ENCODE assay signal across 8 cellular contexts in genomic region chrX:16892504-16893362, GRCh38. TPM values are rescaled to one million over a fixed set of nuclear protein-coding genes. Genes with fewer than 3 reads are reported as not detected.
DNase-seq lines count a peak whose midpoint lies in the region; ATAC-seq, FAIRE-seq and TF ChIP-seq lines count a peak whose summit lies in the region.

No MANE protein-coding gene starts in this region.

- H3K79me2 ChIP-seq in HepG2 (ENCODE audit: insufficient read depth, low read length), result no peaks in the 10 kb centered on the region

- no peaks in the 10 kb centered on the region for H3K9me3 ChIP-seq in HepG2 (ENCODE audit: low read length)

- TF ChIP-seq EP300 in HepG2 (IDR thresholded peaks at IDR 0.05; ENCODE audit: low read depth in 2 of 2, low read length in 2 of 2) (no peak), HepG2 (CRISPR knock-in tag; IDR thresholded peaks at IDR 0.05; ENCODE audit: borderline replicate concordance) (no peak)

- ATAC-seq in GM18861 (IDR thresholded peaks at IDR 0.05; ENCODE audit: unreplicated experiment), result peak; percentile 72
- peak; percentile 83 for ATAC-seq in HG03354 (IDR thresholded peaks at IDR 0.05; ENCODE audit: poor library complexity, severe bottlenecking, unreplicated experiment)
- ATAC-seq in HepG2, result peak; percentile 74

- peak; percentile 77 for DNase-seq in ACHN
- DNase-seq in NCI-H510A treated with DMSO at 0.1 percent for 48 hours (lab: John Stamatoyannopoulos, UW), result peak; percentile 88
- peak; percentile 16 for DNase-seq in activated CD4-positive, CD25-positive, alpha-beta regulatory T cell treated with anti-CD3 and anti-CD28 coated beads, Interleukin-2, amount 50 U/mL, for 16 hours (ENCODE audit: low read depth, low spot score)
- DNase-seq in coronary artery (ENCODE audit: low spot score), result no peak
- DNase-seq in HepG2 (ENCODE audit: low spot score), result peak; percentile 50
- peak; percentile 28 for DNase-seq in stimulated activated CD8-positive, alpha-beta memory T cell treated with anti-CD3 and anti-CD28 coated beads, Interleukin-4, amount 100 ng/mL, for 24 hours (ENCODE audit: low read depth)

- no peak overlapping the region for H3K9ac ChIP-seq in HepG2 (ENCODE audit: insufficient read depth, low read depth, low read length)

- H2AFZ ChIP-seq in HepG2 (ENCODE audit: low read length), result no peak overlapping the region

- no peak for TF ChIP-seq RAD21 in HepG2 (CRISPR knock-in tag; IDR thresholded peaks at IDR 0.05)

- TF ChIP-seq POLR2A in HepG2 (IDR thresholded peaks at IDR 0.05; ENCODE audit: insufficient read depth in 1 of 2, low read depth in 2 of 2, low read length in 2 of 2), result no peak

- no TSS peak for BruUV-seq in HepG2 (replicated peaks; lab: Mats Ljungman, UMichigan)

- intact Hi-C loops in HepG2 (cut with micrococcal nuclease; ENCODE audit: unreplicated experiment), result loop anchor here (2.0 kb wide), 1 partner anchor 66 kb away; no protein-coding TSS in a partner anchor

- H3K36me3 ChIP-seq in HepG2 (replicated peaks in 1 of 2; ENCODE audit: control insufficient read depth in 1 of 2, insufficient read depth in 2 of 2, low read length in 2 of 2), result no peaks in the 10 kb centered on the region

- WGBS in HepG2 (ENCODE audit: low lambda C conversion rate), result 12% methylated on average over 7 of the region's 9 CpGs

- peak overlapping the region; percentile 36; the same call in 1 of the 2 replicates for H3K4me2 ChIP-seq in HepG2 (ENCODE audit: low read depth, low read length)

- no peak overlapping the region for H3K4me3 ChIP-seq in coronary artery
- no peak overlapping the region for H3K4me3 ChIP-seq in HepG2 (replicated peaks in 1 of 3; ENCODE audit: insufficient read depth in 1 of 3, low read depth in 2 of 3, low read length in 3 of 3)

- CTCF ChIA-PET in HepG2 (lab: Yijun Ruan, JAX; ENCODE audit: low intra/inter-chr PET ratio, low total read pairs), result no interaction called here

- POLR2A ChIA-PET in HepG2 (lab: Yijun Ruan, JAX), result no interaction called here

- FAIRE-seq in HepG2 (lab: Jason Lieb, UNC), result peak; percentile 85

- H3K4me1 ChIP-seq in HepG2 (ENCODE audit: insufficient read depth, low read length), result no peaks in the 10 kb centered on the region

- no peaks in the 10 kb centered on the region for H4K20me1 ChIP-seq in HepG2 (ENCODE audit: insufficient read depth, low read length)

- in situ Hi-C loops in ACHN (cut with HindIII; ENCODE audit: low pct_ligation_motif_present, low pct_unique_long_range_greater_than_20kb, low sequenced_read_pairs), result no loop called here
- in situ Hi-C loops in HepG2 (cut with HindIII; ENCODE audit: extremely low pct_ligation_motif_present, low pct_unique_long_range_greater_than_20kb), result no loop called here

- H3K27me3 ChIP-seq in HepG2 (ENCODE audit: control insufficient read depth in 1 of 2, insufficient read depth in 2 of 2, low read length in 2 of 2), result no peaks in the 10 kb centered on the region

- no peak overlapping the region for H3K27ac ChIP-seq in coronary artery
- H3K27ac ChIP-seq in HepG2 (ENCODE audit: extremely low read length, insufficient read depth, low read length), result no peak overlapping the region

- TF ChIP-seq CTCF in coronary artery (IDR thresholded peaks at IDR 0.05) (peak; percentile 78), HepG2 (CRISPR knock-in tag; IDR thresholded peaks at IDR 0.05) (peak; percentile 74)

TF ChIP-seq in HepG2, 621 proteins besides CTCF, POLR2A, EP300 and RAD21:
- TF ChIP-seq NKX3-1 (CRISPR knock-in tag; IDR thresholded peaks at IDR 0.05) (no peak), LCORL (IDR thresholded peaks at IDR 0.05) (no peak), LCORL (CRISPR knock-in tag; IDR thresholded peaks at IDR 0.05) (no peak), SMC3 (IDR thresholded peaks at IDR 0.05; ENCODE audit: low read length) (peak; percentile 15; the same call in 1 of the 2 replicates), STAG1 (CRISPR knock-in tag; IDR thresholded peaks at IDR 0.05) (0 out of 2 replicates have a peak, but pooled peaks have one; percentile 35), TFAP4 (IDR thresholded peaks at IDR 0.05; ENCODE audit: borderline replicate concordance, low read depth) (peak; percentile 40; the same call in 1 of the 2 replicates), ZNF333 (CRISPR knock-in tag; IDR thresholded peaks at IDR 0.05; ENCODE audit: borderline replicate concordance) (no peak)

RNA-seq across cellular contexts. Expression of gene RBBP7, which starts 22.6 kb away (rescaled TPM):
- total RNA-seq in HepG2 (2016; rRNA removed; fragmentation: Illumina TruSeq; extraction: Trizol), result 145 and 193 TPM in 2 replicates
- 57.4 and 66.6 TPM in 2 replicates for total RNA-seq in HepG2 (2016; cell fraction: cytosol; rRNA removed; fragmentation: Illumina TruSeq; extraction: Trizol; ENCODE audit: low read depth)
- 156 and 189 TPM in 2 replicates for total RNA-seq in HepG2 (2016; cell fraction: insoluble cytoplasmic fraction; rRNA removed; fragmentation: Illumina TruSeq; extraction: Trizol)
- total RNA-seq in HepG2 (2016; cell fraction: membrane; rRNA removed; fragmentation: Illumina TruSeq; extraction: Trizol), result 80.3 and 86.8 TPM in 2 replicates
- total RNA-seq in HepG2 (2016; cell fraction: nucleus; rRNA removed; fragmentation: Illumina TruSeq; extraction: Trizol), result 80.6 and 89.8 TPM in 2 replicates
- 80.1 and 89.5 TPM in 2 replicates for polyA plus RNA-seq in HepG2 (2011; rRNA removed)
- 53.0 and 73.9 TPM in 2 replicates for polyA plus RNA-seq in HepG2 (2011; cell fraction: cytosol; rRNA removed)
- 52.9 and 88.1 TPM in 2 replicates for polyA plus RNA-seq in HepG2 (2011; cell fraction: nucleus; rRNA removed)
- polyA plus RNA-seq in HepG2 (2012), result 92.8 and 105 TPM in 2 replicates
- 39.1 and 41.4 TPM in 2 replicates for polyA plus RNA-seq in HepG2 (2016; cell fraction: cytosol; fragmentation: Illumina TruSeq; extraction: Trizol; ENCODE audit: low read depth)
- 192 and 194 TPM in 2 replicates for polyA plus RNA-seq in HepG2 (2016; cell fraction: insoluble cytoplasmic fraction; fragmentation: Illumina TruSeq; extraction: Trizol; ENCODE audit: low read depth)
- 60.3 and 64.4 TPM in 2 replicates for polyA plus RNA-seq in HepG2 (2016; cell fraction: membrane; fragmentation: Illumina TruSeq; extraction: Trizol; ENCODE audit: low read depth)
- polyA plus RNA-seq in HepG2 (2016; cell fraction: nucleus; fragmentation: Illumina TruSeq; extraction: Trizol; ENCODE audit: insufficient read depth, low read depth), result 149 and 156 TPM in 2 replicates
- polyA minus RNA-seq in HepG2 (2011; rRNA and poly(A)+ RNA removed; ENCODE audit: low replicate concordance), result 67.0 and 365 TPM in 2 replicates
- polyA minus RNA-seq in HepG2 (2011; cell fraction: cytosol; rRNA and poly(A)+ RNA removed), result 38.9 and 41.2 TPM in 2 replicates
- polyA minus RNA-seq in HepG2 (2011; cell fraction: nucleus; rRNA and poly(A)+ RNA removed), result 47.3 and 54.2 TPM in 2 replicates

RNA-seq across cellular contexts. Expression of gene REPS2, which starts 53.7 kb away (rescaled TPM):
- 0.58 and 0.84 TPM in 2 replicates for total RNA-seq in HepG2 (2016; rRNA removed; fragmentation: Illumina TruSeq; extraction: Trizol)
- 0.79 and 1.2 TPM in 2 replicates for total RNA-seq in HepG2 (2016; cell fraction: cytosol; rRNA removed; fragmentation: Illumina TruSeq; extraction: Trizol; ENCODE audit: low read depth)
- total RNA-seq in HepG2 (2016; cell fraction: insoluble cytoplasmic fraction; rRNA removed; fragmentation: Illumina TruSeq; extraction: Trizol), result 0.43 and 0.73 TPM in 2 replicates
- total RNA-seq in HepG2 (2016; cell fraction: membrane; rRNA removed; fragmentation: Illumina TruSeq; extraction: Trizol), result 0.34 and 0.41 TPM in 2 replicates
- 0.44 and 0.47 TPM in 2 replicates for total RNA-seq in HepG2 (2016; cell fraction: nucleus; rRNA removed; fragmentation: Illumina TruSeq; extraction: Trizol)
- polyA plus RNA-seq in HepG2 (2011; rRNA removed), result 0.05 and 0.09 TPM in 2 replicates
- 0.04 and 0.13 TPM in 2 replicates for polyA plus RNA-seq in HepG2 (2011; cell fraction: cytosol; rRNA removed)
- 0.05 and 0.09 TPM in 2 replicates for polyA plus RNA-seq in HepG2 (2011; cell fraction: nucleus; rRNA removed)
- 0.23 and 1.3 TPM in 2 replicates for polyA plus RNA-seq in HepG2 (2012)
- polyA plus RNA-seq in HepG2 (2016; cell fraction: cytosol; fragmentation: Illumina TruSeq; extraction: Trizol; ENCODE audit: low read depth), result 0.20 and 0.40 TPM in 2 replicates
- 0.49 and 0.75 TPM in 2 replicates for polyA plus RNA-seq in HepG2 (2016; cell fraction: insoluble cytoplasmic fraction; fragmentation: Illumina TruSeq; extraction: Trizol; ENCODE audit: low read depth)
- 0.49 and 0.51 TPM in 2 replicates for polyA plus RNA-seq in HepG2 (2016; cell fraction: membrane; fragmentation: Illumina TruSeq; extraction: Trizol; ENCODE audit: low read depth)
- 0.45 and 0.57 TPM in 2 replicates for polyA plus RNA-seq in HepG2 (2016; cell fraction: nucleus; fragmentation: Illumina TruSeq; extraction: Trizol; ENCODE audit: insufficient read depth, low read depth)
- 0.34 and 6.5 TPM in 2 replicates for polyA minus RNA-seq in HepG2 (2011; rRNA and poly(A)+ RNA removed; ENCODE audit: low replicate concordance)
- polyA minus RNA-seq in HepG2 (2011; cell fraction: cytosol; rRNA and poly(A)+ RNA removed), result 0.10 and 0.26 TPM in 2 replicates
- polyA minus RNA-seq in HepG2 (2011; cell fraction: nucleus; rRNA and poly(A)+ RNA removed), result 0.64 and 0.75 TPM in 2 replicates
